In the genomic region with DNA sequence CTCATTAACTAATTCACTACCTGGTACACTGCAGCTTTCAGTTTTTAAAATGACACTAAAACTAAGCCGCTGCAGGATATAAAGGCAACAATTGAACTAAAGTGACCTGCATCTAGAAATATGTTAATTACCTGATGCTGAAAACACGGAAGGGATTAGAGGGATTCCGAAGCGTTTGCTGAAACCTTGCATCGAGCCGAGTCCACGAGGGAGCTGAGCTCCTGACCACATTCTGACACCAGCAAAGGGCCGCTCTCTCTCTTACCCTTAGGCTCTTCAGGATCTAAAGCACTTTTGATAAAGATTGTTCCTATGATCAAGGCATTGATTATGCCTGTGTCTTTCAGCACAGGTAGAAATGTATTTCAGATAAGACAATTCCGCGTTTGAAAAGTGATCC, we compare ENCODE assay signal across 1 cellular context.
TF ChIP-seq lines count a peak whose summit lies in the region.

No MANE protein-coding gene starts in this region.

TF ChIP-seq in WTC11, 78 proteins besides CTCF, POLR2A, EP300 and RAD21 (continued from another document):
- TF ChIP-seq, protein P1, sequence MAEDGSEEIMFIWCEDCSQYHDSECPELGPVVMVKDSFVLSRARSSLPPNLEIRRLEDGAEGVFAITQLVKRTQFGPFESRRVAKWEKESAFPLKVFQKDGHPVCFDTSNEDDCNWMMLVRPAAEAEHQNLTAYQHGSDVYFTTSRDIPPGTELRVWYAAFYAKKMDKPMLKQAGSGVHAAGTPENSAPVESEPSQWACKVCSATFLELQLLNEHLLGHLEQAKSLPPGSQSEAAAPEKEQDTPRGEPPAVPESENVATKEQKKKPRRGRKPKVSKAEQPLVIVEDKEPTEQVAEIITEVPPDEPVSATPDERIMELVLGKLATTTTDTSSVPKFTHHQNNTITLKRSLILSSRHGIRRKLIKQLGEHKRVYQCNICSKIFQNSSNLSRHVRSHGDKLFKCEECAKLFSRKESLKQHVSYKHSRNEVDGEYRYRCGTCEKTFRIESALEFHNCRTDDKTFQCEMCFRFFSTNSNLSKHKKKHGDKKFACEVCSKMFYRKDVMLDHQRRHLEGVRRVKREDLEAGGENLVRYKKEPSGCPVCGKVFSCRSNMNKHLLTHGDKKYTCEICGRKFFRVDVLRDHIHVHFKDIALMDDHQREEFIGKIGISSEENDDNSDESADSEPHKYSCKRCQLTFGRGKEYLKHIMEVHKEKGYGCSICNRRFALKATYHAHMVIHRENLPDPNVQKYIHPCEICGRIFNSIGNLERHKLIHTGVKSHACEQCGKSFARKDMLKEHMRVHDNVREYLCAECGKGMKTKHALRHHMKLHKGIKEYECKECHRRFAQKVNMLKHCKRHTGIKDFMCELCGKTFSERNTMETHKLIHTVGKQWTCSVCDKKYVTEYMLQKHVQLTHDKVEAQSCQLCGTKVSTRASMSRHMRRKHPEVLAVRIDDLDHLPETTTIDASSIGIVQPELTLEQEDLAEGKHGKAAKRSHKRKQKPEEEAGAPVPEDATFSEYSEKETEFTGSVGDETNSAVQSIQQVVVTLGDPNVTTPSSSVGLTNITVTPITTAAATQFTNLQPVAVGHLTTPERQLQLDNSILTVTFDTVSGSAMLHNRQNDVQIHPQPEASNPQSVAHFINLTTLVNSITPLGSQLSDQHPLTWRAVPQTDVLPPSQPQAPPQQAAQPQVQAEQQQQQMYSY (CRISPR knock-in tag; IDR thresholded peaks at IDR 0.05): peak; percentile 92
